In genomic region chr14:105333613-105334364, GRCh38 we compare ENCODE assay signal across 2 cellular contexts.
TF ChIP-seq lines count a peak whose summit lies in the region.

No MANE protein-coding gene starts in this region.

TF ChIP-seq in SK-N-SH, 30 proteins besides CTCF, POLR2A, EP300 and RAD21 (continued from another document):
- TF ChIP-seq USF2 (IDR thresholded peaks at IDR 0.05; ENCODE audit: borderline replicate concordance, low read depth, low read length) (no peak), ZBTB33 (IDR thresholded peaks at IDR 0.05; ENCODE audit: borderline replicate concordance, low read depth) (no peak), REST (IDR thresholded peaks at IDR 0.05; ENCODE audit: low read depth, low read length) (no peak), GATA2 (CRISPR knock-in tag; IDR thresholded peaks at IDR 0.05) (no peak), SMC3 (IDR thresholded peaks at IDR 0.05; ENCODE audit: low read depth, low read length) (no peak), TEAD4 (IDR thresholded peaks at IDR 0.05; ENCODE audit: borderline replicate concordance, insufficient read depth) (no peak), USF1 (IDR thresholded peaks at IDR 0.05; ENCODE audit: borderline replicate concordance, low read depth) (no peak), RFX5 (IDR thresholded peaks at IDR 0.05; ENCODE audit: low read length) (no peak), SIN3A (IDR thresholded peaks at IDR 0.05; ENCODE audit: borderline replicate concordance, low read depth, low read length) (no peak), MXI1 (IDR thresholded peaks at IDR 0.05; ENCODE audit: low read depth, low read length) (no peak), PBX3 (IDR thresholded peaks at IDR 0.05) (no peak), MEF2A (IDR thresholded peaks at IDR 0.05; ENCODE audit: borderline replicate concordance, low read depth) (no peak), FOXJ3 (CRISPR knock-in tag; IDR thresholded peaks at IDR 0.05) (no peak), RXRA (IDR thresholded peaks at IDR 0.05; ENCODE audit: borderline replicate concordance, low read depth) (no peak), CHD2 (IDR thresholded peaks at IDR 0.05; ENCODE audit: low read length, partially characterized antibody) (no peak)
TF ChIP-seq in SK-N-SH: peak in this region for 0.

TF ChIP-seq in SK-N-SH treated with all-trans-retinoic acid at 6 μM for 48 hours, 23 proteins besides CTCF, POLR2A, EP300 and RAD21:
- TF ChIP-seq TSHZ2 (CRISPR knock-in tag; IDR thresholded peaks at IDR 0.05) (no peak), ISL1 (CRISPR knock-in tag; IDR thresholded peaks at IDR 0.05) (no peak), ZFP3 (CRISPR knock-in tag; IDR thresholded peaks at IDR 0.05) (no peak)
